8 cellular contexts compared by ENCODE assay signal in genomic region chr2:71801969-71802368, GRCh38.
DNase-seq lines count a peak whose midpoint lies in the region; ATAC-seq lines count a peak whose summit lies in the region.

No MANE protein-coding gene starts in this region.

- peak; percentile 84 for DNase-seq in ELF-1 (ENCODE audit: low read depth, low spot score)
- DNase-seq in M059J (ENCODE audit: low read depth): peak; percentile 66
- DNase-seq in cerebellar cortex (ENCODE audit: low spot score): peak; percentile 80
- peak; percentile 59 for DNase-seq in left lobe of liver (ENCODE audit: low spot score)
- no peak for DNase-seq in NCI-H2196 (lab: John Stamatoyannopoulos, UW; ENCODE audit: unreplicated experiment)
- no peak for DNase-seq in activated CD4-positive, alpha-beta T cell treated with anti-CD3 and anti-CD28 coated beads for 4 hours

- peak; percentile 73 for ATAC-seq in left lobe of liver
- no peak for ATAC-seq in HG02610 (IDR thresholded peaks at IDR 0.05; ENCODE audit: unreplicated experiment)
- no peak for ATAC-seq in HG02763 (IDR thresholded peaks at IDR 0.05; ENCODE audit: unreplicated experiment)

Comparison
In these comparisons a context has a peak if more than half of its experiments do, and no peak if none do; other contexts are left out.
1. DNase-seq: peak in ELF-1 (single experiment), M059J (single experiment), cerebellar cortex (single experiment) and left lobe of liver (single experiment); none in NCI-H2196 (single experiment) and activated CD4-positive, alpha-beta T cell treated with anti-CD3 and anti-CD28 coated beads for 4 hours (0 of 2).